Comparison of ENCODE assay signal across 29 cellular contexts in the genomic region with DNA sequence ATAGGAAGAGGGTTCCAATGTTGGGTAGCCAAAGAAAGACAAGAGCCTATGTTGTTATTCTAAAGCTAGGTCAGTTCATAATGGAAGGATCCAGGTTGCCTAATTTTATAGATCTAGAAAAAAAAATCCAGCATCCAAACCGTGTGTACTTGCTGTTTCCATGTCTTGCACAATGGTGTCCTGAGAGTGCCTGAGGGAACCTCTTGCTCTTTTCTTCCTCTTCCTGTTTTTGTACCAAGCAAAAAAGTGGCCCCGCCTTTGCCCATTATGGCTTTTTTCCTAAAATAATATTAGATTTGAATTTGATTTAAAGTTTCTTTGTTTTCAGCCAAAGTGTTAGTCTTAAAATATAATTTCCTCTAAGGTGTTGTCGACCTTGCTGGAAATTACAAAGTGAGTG.
"Had no signal": no experiment of that assay in that cellular context is flagged by ENCODE, and none has a peak within 500 bp of the region (broad histone marks: within the 10 kb centered on the region; RNA-seq: fewer than 3 reads in every experiment).

No MANE protein-coding gene starts in this region.

- DNase-seq: activated CD4-positive, alpha-beta T cell treated with anti-CD3 and anti-CD28 coated beads, Interleukin-2, amount 10 ng/mL, durations not matched to agents 24 days and 14 days; activated CD4-positive, alpha-beta T cell treated with anti-CD3 and anti-CD28 coated beads, Interleukin-2, amount 50 U/mL, for 48 hours; activated CD4-positive, CD25-positive, alpha-beta regulatory T cell treated with anti-CD3 and anti-CD28 coated beads, Interleukin-2, amount 50 U/mL, for 72 hours; activated CD8-positive, alpha-beta memory T cell treated with anti-CD3 and anti-CD28 coated beads for 24 hours; activated gamma-delta T cell treated with Interleukin-2 at 50 U/mL for 16 hours; activated naive CD4-positive, alpha-beta T cell treated with anti-CD3 and anti-CD28 coated beads, Interleukin-2, amount 10 ng/mL, durations not matched to agents 7 days and 5 days; activated naive CD8-positive, alpha-beta T cell treated with anti-CD3 and anti-CD28 coated beads for 36 hours; activated T-cell treated with anti-CD3 and anti-CD28 coated beads for 4 hours; activated T-cell treated with anti-CD3 and anti-CD28 coated beads, Interleukin-2, amount 50 U/mL, for 48 hours; brain microvascular endothelial cell; caudate nucleus; IMR-90; KG1; MG63; NCI-H1092 treated with DMSO at 0.1 percent for 48 hours; NCI-H1417 treated with DMSO at 0.1 percent for 48 hours; NCI-H1694; NCI-H2029; NCI-H2107; NCI-H2171 treated with DMSO at 0.1 percent for 48 hours; NCI-H226; NCI-H526; NCI-H774; NK-92 treated with Interleukin-12 subunit alpha and Interleukin-12 subunit beta, amount 100 ng/mL, for 24 hours; PC-9; SHP77 treated with DMSO at 0.1 percent for 48 hours had no signal

- H3K27ac Mint-ChIP-seq: activated CD4-positive, alpha-beta T cell treated with anti-CD3 and anti-CD28 coated beads, Interleukin-2, amount 10 ng/mL, durations not matched to agents 24 days and 14 days; activated naive CD4-positive, alpha-beta T cell treated with anti-CD3 and anti-CD28 coated beads, Interleukin-2, amount 10 ng/mL, durations not matched to agents 7 days and 5 days; activated naive CD8-positive, alpha-beta T cell treated with anti-CD3 and anti-CD28 coated beads for 36 hours; activated T-helper 2 cell treated with anti-CD3 and anti-CD28 coated beads, Interferon-gamma antibody, Interleukin-2, Interleukin-4, amounts not matched to agents 10 μg/mL and 5 μg/mL and 100 μg/mL, durations not matched to agents 14 hours and 24 hours and 36 hours; T-helper 1 cell treated with Interleukin-12 subunit alpha and Interleukin-12 subunit beta and Interleukin-4 antibody, amounts not matched to agents 30 μg/mL and 1 μg/mL, for 36 hours; WTC11 had no signal

- H3K36me3 Mint-ChIP-seq: activated naive CD4-positive, alpha-beta T cell treated with anti-CD3 and anti-CD28 coated beads, Interleukin-2, amount 10 ng/mL, durations not matched to agents 7 days and 5 days; activated naive CD8-positive, alpha-beta T cell treated with anti-CD3 and anti-CD28 coated beads for 36 hours; WTC11 had no signal

- H3K4me1 Mint-ChIP-seq: activated CD4-positive, alpha-beta T cell treated with anti-CD3 and anti-CD28 coated beads, Interleukin-2, amount 10 ng/mL, durations not matched to agents 24 days and 14 days; activated naive CD4-positive, alpha-beta T cell treated with anti-CD3 and anti-CD28 coated beads, Interleukin-2, amount 10 ng/mL, durations not matched to agents 7 days and 5 days; activated naive CD8-positive, alpha-beta T cell treated with anti-CD3 and anti-CD28 coated beads for 36 hours had no signal

- H3K4me3 ChIP-seq: MG63, PC-9 had no signal

- ATAC-seq: WTC11 had no signal

- H3K27me3 Mint-ChIP-seq: activated CD4-positive, alpha-beta T cell treated with anti-CD3 and anti-CD28 coated beads, Interleukin-2, amount 10 ng/mL, durations not matched to agents 24 days and 14 days had no signal

- H3K9me3 Mint-ChIP-seq: activated CD4-positive, alpha-beta T cell treated with anti-CD3 and anti-CD28 coated beads, Interleukin-2, amount 10 ng/mL, durations not matched to agents 24 days and 14 days; activated naive CD4-positive, alpha-beta T cell treated with anti-CD3 and anti-CD28 coated beads, Interleukin-2, amount 10 ng/mL, durations not matched to agents 7 days and 5 days; activated naive CD8-positive, alpha-beta T cell treated with anti-CD3 and anti-CD28 coated beads for 36 hours; activated T-helper 2 cell treated with anti-CD3 and anti-CD28 coated beads, Interferon-gamma antibody, Interleukin-2, Interleukin-4, amounts not matched to agents 10 μg/mL and 5 μg/mL and 100 μg/mL, durations not matched to agents 14 hours and 24 hours and 36 hours; T-helper 1 cell treated with Interleukin-12 subunit alpha and Interleukin-12 subunit beta and Interleukin-4 antibody, amounts not matched to agents 30 μg/mL and 1 μg/mL, for 36 hours; WTC11 had no signal

- H3K4me3 Mint-ChIP-seq: activated CD4-positive, alpha-beta T cell treated with anti-CD3 and anti-CD28 coated beads, Interleukin-2, amount 10 ng/mL, durations not matched to agents 24 days and 14 days; activated naive CD4-positive, alpha-beta T cell treated with anti-CD3 and anti-CD28 coated beads, Interleukin-2, amount 10 ng/mL, durations not matched to agents 7 days and 5 days; activated naive CD8-positive, alpha-beta T cell treated with anti-CD3 and anti-CD28 coated beads for 36 hours; T-helper 1 cell treated with Interleukin-12 subunit alpha and Interleukin-12 subunit beta and Interleukin-4 antibody, amounts not matched to agents 30 μg/mL and 1 μg/mL, for 36 hours; WTC11 had no signal
